23 cellular contexts compared by ENCODE assay signal in the genomic region with DNA sequence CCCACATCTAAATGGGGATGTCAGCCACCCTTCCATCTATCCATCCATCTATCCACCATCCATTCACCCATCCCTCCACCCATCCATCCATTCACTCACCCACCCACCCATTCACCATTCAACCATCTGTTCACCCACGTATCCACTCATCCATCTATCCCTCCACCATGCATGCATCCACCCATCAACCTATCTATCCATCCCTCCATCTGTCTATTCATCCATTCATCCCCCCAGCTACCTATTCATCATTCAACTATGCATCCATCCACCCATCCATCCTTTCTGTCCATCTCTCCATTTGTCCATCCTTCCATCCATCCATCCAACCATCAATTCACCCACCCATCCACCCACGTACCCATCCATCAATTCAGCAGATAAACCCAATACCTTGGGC. TPM values are rescaled to one million over a fixed set of nuclear protein-coding genes. Genes with fewer than 3 reads are reported as not detected.
DNase-seq lines count a peak whose midpoint lies in the region; ATAC-seq, FAIRE-seq and TF ChIP-seq lines count a peak whose summit lies in the region.
"Had no signal": no experiment of that assay in that cellular context is flagged by ENCODE, and none has a peak within 500 bp of the region (broad histone marks: within the 10 kb centered on the region; RNA-seq: fewer than 3 reads in every experiment).

No MANE protein-coding gene starts in this region.

- ATAC-seq in CD4-positive, CD25-positive, alpha-beta regulatory T cell (ENCODE audit: low read depth in 2 of 2) = no peak
- ATAC-seq: A549 had no signal

- no peaks in the 10 kb centered on the region for H3K36me3 Mint-ChIP-seq in CD4-positive, CD25-positive, alpha-beta regulatory T cell
- H3K36me3 Mint-ChIP-seq: CD14-positive monocyte; CD4-positive, alpha-beta memory T cell had no signal

- no peaks in the 10 kb centered on the region for H4K20me1 ChIP-seq in BLaER1

- no peaks in the 10 kb centered on the region for H3K27me3 ChIP-seq in BLaER1
- no peaks in the 10 kb centered on the region for H3K27me3 ChIP-seq in CD4-positive, CD25-positive, alpha-beta regulatory T cell (ENCODE audit: control insufficient read depth, insufficient read depth, low read length)
- no peaks in the 10 kb centered on the region for H3K27me3 ChIP-seq in A673 (replicated peaks; ENCODE audit: insufficient read depth, low read depth, low read length, poor library complexity)

- H3K4me1 ChIP-seq in BLaER1 = peaks cover 100% of the 10 kb centered on the region
- H3K4me1 ChIP-seq in CD4-positive, CD25-positive, alpha-beta regulatory T cell (ENCODE audit: control insufficient read depth, insufficient read depth, low read length, poor library complexity, severe bottlenecking) = no peaks in the 10 kb centered on the region
- H3K4me1 ChIP-seq in A673 (ENCODE audit: insufficient read depth, low read length, poor library complexity, severe bottlenecking) = no peaks in the 10 kb centered on the region
- H3K4me1 ChIP-seq: A549, HAP-1 had no signal

- peaks cover 0 to 10% (median 4%) of the 10 kb centered on the region in 4 donors for H3K4me1 Mint-ChIP-seq in CD4-positive, CD25-positive, alpha-beta regulatory T cell

- peak overlapping the region in 2 of 3 donors; percentile 15 to 58 for H3K27ac Mint-ChIP-seq in CD4-positive, CD25-positive, alpha-beta regulatory T cell
- H3K27ac Mint-ChIP-seq: CD14-positive monocyte had no signal

- H3K36me3 ChIP-seq in BLaER1 = peaks cover 16% of the 10 kb centered on the region; the same call in 1 of the 2 replicates
- H3K36me3 ChIP-seq in CD4-positive, CD25-positive, alpha-beta regulatory T cell (ENCODE audit: control insufficient read depth, insufficient read depth, low read length) = no peaks in the 10 kb centered on the region
- H3K36me3 ChIP-seq in KOPT-K1 (ENCODE audit: insufficient read depth, low read length) = no peaks in the 10 kb centered on the region
- H3K36me3 ChIP-seq in A673 (ENCODE audit: insufficient read depth, low read length, poor library complexity, severe bottlenecking) = no peaks in the 10 kb centered on the region
- H3K36me3 ChIP-seq: HAP-1 had no signal

- BruUV-seq in A673 (replicated peaks; lab: Mats Ljungman, UMichigan) = no TSS peak

- H3K4me3 ChIP-seq in BLaER1 (peak overlapping the region; percentile 48; the same call in 1 of the 2 replicates), A673 (ENCODE audit: low read depth, low read length, poor library complexity, severe bottlenecking) (no peak overlapping the region)
- no peak overlapping the region for H3K4me3 ChIP-seq in CD4-positive, CD25-positive, alpha-beta regulatory T cell (ENCODE audit: low read depth, low read length)
- H3K4me3 ChIP-seq: A549, HAP-1 had no signal

- H3K9me3 Mint-ChIP-seq in CD4-positive, CD25-positive, alpha-beta regulatory T cell = peaks cover 0 to 2% (median 0%) of the 10 kb centered on the region in 7 donors
- H3K9me3 Mint-ChIP-seq: CD14-positive monocyte had no signal

- H3K4me2 ChIP-seq in BLaER1 = peak overlapping the region; percentile 93
- H3K4me2 ChIP-seq: A549 had no signal

- TF ChIP-seq CTCF in A673 (conservative IDR thresholded peaks at IDR 0.05; ENCODE audit: low read depth, low read length) = no peak

- peak overlapping the region; percentile 79 for H3K9ac ChIP-seq in BLaER1

- H3K4me3 Mint-ChIP-seq in CD4-positive, CD25-positive, alpha-beta regulatory T cell = no peak overlapping the region
- H3K4me3 Mint-ChIP-seq: CD14-positive monocyte had no signal

- intact Hi-C loops in A673 (cut with micrococcal nuclease; ENCODE audit: unreplicated experiment) = no loop called here

- H3K27me3 Mint-ChIP-seq in CD4-positive, CD25-positive, alpha-beta regulatory T cell = no peaks in the 10 kb centered on the region

- no peak for DNase-seq in CD4-positive, CD25-positive, alpha-beta regulatory T cell
- DNase-seq in urothelium cell line (ENCODE audit: low spot score) = no peak
- DNase-seq in activated CD8-positive, alpha-beta memory T cell treated with anti-CD3 and anti-CD28 coated beads for 24 hours = no peak
- DNase-seq in A673 (ENCODE audit: low spot score) = no peak
- DNase-seq in hepatic stellate cell (ENCODE audit: low spot score) = no peak
- DNase-seq: 8988T; Calu3; CD4-positive, alpha-beta memory T cell; COR-L47; DMS79 treated with DMSO at 0.1 percent for 48 hours; GF-D8; GOT3 had no signal

- H3K9me3 ChIP-seq in BLaER1 (no peaks in the 10 kb centered on the region), KOPT-K1 (ENCODE audit: insufficient read depth, low read length, poor library complexity, severe bottlenecking) (no peaks in the 10 kb centered on the region), A673 (ENCODE audit: low read depth, low read length, poor library complexity, severe bottlenecking) (no peaks in the 10 kb centered on the region)
- H3K9me3 ChIP-seq in CD4-positive, CD25-positive, alpha-beta regulatory T cell (ENCODE audit: control insufficient read depth in 2 of 2, low read length in 2 of 2) = no peaks in the 10 kb centered on the region
- H3K9me3 ChIP-seq: A549, HAP-1 had no signal

- H3K27ac ChIP-seq in BLaER1 (peak overlapping the region; percentile 98), KOPT-K1 (ENCODE audit: low read depth, low read length, poor library complexity, severe bottlenecking) (peak overlapping the region; percentile 58), A673 (ENCODE audit: low read depth, low read length, poor library complexity, severe bottlenecking) (no peak overlapping the region)
- no peak overlapping the region for H3K27ac ChIP-seq in CD4-positive, CD25-positive, alpha-beta regulatory T cell (ENCODE audit: insufficient read depth, low read length, poor library complexity, severe bottlenecking)
- H3K27ac ChIP-seq: A549 had no signal

- CTCF ChIA-PET in A673 (lab: Charles Lee) = no interaction called here

- POLR2A ChIA-PET in A673 (lab: Charles Lee; ENCODE audit: low non-redundant PET) = no interaction called here

- FAIRE-seq in urothelium cell line (lab: Jason Lieb, UNC) = peak; percentile 52
- FAIRE-seq: A549, GM12891, GM18507, H54 had no signal

RNA-seq across cellular contexts. Expression of a gene that starts 14.6 kb away (rescaled TPM):
- total RNA-seq in CD4-positive, CD25-positive, alpha-beta regulatory T cell = not detected
- polyA plus RNA-seq in CD4-positive, CD25-positive, alpha-beta regulatory T cell = 1 to 10 TPM in 1 of 4 donors, under 1 TPM in 1, not detected in 2; 0.63 to 1.5 TPM
- total RNA-seq in A673 (2021) = not detected in 2 replicates
- total RNA-seq: Calu3; CD4-positive, alpha-beta memory T cell; Daoy; G401 had no signal
- polyA plus RNA-seq: CD14-positive monocyte; CD4-positive, alpha-beta memory T cell had no signal

RNA-seq across cellular contexts. Expression of a gene that starts 21.3 kb away (rescaled TPM):
- total RNA-seq in CD4-positive, CD25-positive, alpha-beta regulatory T cell = 71.1 TPM
- polyA plus RNA-seq in CD4-positive, CD25-positive, alpha-beta regulatory T cell = 1 to 10 TPM in 3 of 4 donors, not detected in 1; 1.1 to 2.0 (median 2.0) TPM
- 1.7 and 3.4 TPM in 2 replicates for total RNA-seq in A673 (2021)

RNA-seq across cellular contexts. Expression of a gene that starts 25.7 kb away (rescaled TPM):
- total RNA-seq in CD4-positive, CD25-positive, alpha-beta regulatory T cell = 13.8 TPM
- 1 to 10 TPM in 1 of 4 donors, not detected in 3; 1.2 TPM for polyA plus RNA-seq in CD4-positive, CD25-positive, alpha-beta regulatory T cell
- total RNA-seq in A673 (2021) = 1.5 TPM in 1 of 2 replicates, not detected in the other
- total RNA-seq: Daoy, G401 had no signal
- polyA plus RNA-seq: A549; BJ; CD4-positive, alpha-beta memory T cell had no signal

RNA-seq across cellular contexts. Expression of a gene that starts 31.8 kb away (rescaled TPM):
- not detected for total RNA-seq in CD4-positive, CD25-positive, alpha-beta regulatory T cell
- not detected for polyA plus RNA-seq in CD4-positive, CD25-positive, alpha-beta regulatory T cell
- not detected in 2 replicates for total RNA-seq in A673 (2021)
- total RNA-seq: CD4-positive, alpha-beta memory T cell; Daoy; G401 had no signal
- polyA plus RNA-seq: A549; BJ; CD4-positive, alpha-beta memory T cell had no signal

RNA-seq across cellular contexts. Expression of a gene that starts 38.4 kb away (rescaled TPM):
- 13.9 TPM for total RNA-seq in CD4-positive, CD25-positive, alpha-beta regulatory T cell
- polyA plus RNA-seq in CD4-positive, CD25-positive, alpha-beta regulatory T cell = 1 to 10 TPM; 6.3 to 8.5 (median 7.2) TPM
- 22.0 and 24.9 TPM in 2 replicates for total RNA-seq in A673 (2021)

Comparison
In these comparisons a context has a peak if more than half of its experiments do, and no peak if none do; other contexts are left out.
1. H3K27ac ChIP-seq: peak in BLaER1 (single experiment) and KOPT-K1 (single experiment); none in CD4-positive, CD25-positive, alpha-beta regulatory T cell (single experiment) and A673 (single experiment).
2. RNA of a gene that starts 21.3 kb away (total RNA-seq): 71.1 TPM in CD4-positive, CD25-positive, alpha-beta regulatory T cell (single experiment); 1.7 to 3.4 TPM in A673; every median in the first group is over 10 times any median in the second.